In the genomic region with DNA sequence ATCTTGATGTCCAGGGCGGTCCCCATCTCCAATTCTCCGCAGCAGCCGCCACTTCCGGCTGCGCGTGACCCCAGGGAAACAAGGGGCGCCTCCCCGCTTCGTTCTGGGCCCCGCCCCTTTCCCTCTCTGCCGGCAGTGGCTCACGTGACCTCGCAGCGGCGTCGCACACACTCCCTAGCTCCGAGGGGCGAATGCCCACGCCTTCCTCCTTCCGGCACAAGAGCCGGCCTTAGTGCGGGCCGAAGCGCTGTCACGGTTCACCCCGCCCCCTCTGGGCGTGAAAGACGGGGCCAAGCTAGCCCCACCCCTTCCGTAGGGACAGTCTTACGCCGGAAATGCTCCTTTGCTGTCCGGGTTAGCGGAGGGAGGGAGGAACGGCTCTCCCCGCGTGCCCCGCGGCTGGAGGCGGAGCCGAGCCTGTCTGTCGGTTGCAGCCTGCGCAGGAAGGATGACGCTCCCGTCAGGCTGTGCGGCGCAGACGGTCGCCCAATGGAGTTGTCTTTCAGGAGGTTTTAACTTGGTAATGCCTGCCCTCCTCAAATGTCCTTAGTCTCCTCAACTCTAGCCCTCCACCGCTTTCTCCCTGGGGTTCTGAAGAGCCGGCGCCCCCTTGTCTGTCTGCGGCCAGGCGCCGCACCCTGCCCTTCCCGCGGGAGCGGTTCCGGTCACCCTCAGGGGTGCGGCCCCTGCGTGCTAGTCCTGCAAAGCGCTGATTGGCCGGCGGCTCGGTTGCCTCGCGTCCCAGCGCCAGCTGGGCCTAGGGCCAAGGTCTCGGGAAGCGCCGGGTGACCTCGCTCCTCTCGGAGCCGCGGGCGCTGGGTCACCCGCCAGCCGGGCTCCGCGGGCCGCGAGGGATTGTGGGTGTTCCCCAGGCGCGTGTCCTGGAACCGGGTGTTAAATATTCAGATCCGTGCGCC, we compare ENCODE assay signal across 8 cellular contexts. TPM values are rescaled to one million over a fixed set of nuclear protein-coding genes. Genes with fewer than 3 reads are reported as not detected.
A peak's percentile ranks its signal among the peaks of the same experiment; 100 is the strongest.
DNase-seq lines count a peak whose midpoint lies in the region; ATAC-seq and TF ChIP-seq lines count a peak whose summit lies in the region.

Gene VPS26C (minus strand): TSS at position 66 of the 917 bp plus-strand sequence. CDS start 40 bp downstream, at position 26.

- TF ChIP-seq CTCF in AG04449 (IDR thresholded peaks at IDR 0.05; ENCODE audit: insufficient read depth, low read length, missing control alignments) (no peak), WTC11 (IDR thresholded peaks at IDR 0.05) (no peak), cardiac fibroblast (IDR thresholded peaks at IDR 0.05; ENCODE audit: low read depth, low read length) (no peak), smooth muscle cell (IDR thresholded peaks at IDR 0.05; ENCODE audit: borderline replicate concordance, insufficient read depth, poor library complexity, severe bottlenecking) (no peak)

- H3K27me3 Mint-ChIP-seq in WTC11 (ENCODE audit: low read depth) = no peaks in the 10 kb centered on the region

- H3K36me3 ChIP-seq in smooth muscle cell (ENCODE audit: low read depth) = no peaks in the 10 kb centered on the region

- peaks cover 6% of the 10 kb centered on the region for H3F3A ChIP-seq in smooth muscle cell (ENCODE audit: low read depth)

- H3K9me3 Mint-ChIP-seq in WTC11 = peaks cover 15% of the 10 kb centered on the region

- H3K4me1 Mint-ChIP-seq in WTC11 = peaks cover 42% of the 10 kb centered on the region

- no peaks in the 10 kb centered on the region for H3K27me3 ChIP-seq in smooth muscle cell (ENCODE audit: low read depth)

- peaks cover 7% of the 10 kb centered on the region for H3K4me1 ChIP-seq in smooth muscle cell (ENCODE audit: low read depth)

- H3K36me3 Mint-ChIP-seq in WTC11 = peaks cover 4% of the 10 kb centered on the region

- peaks cover 43% of the 10 kb centered on the region for H3K79me2 ChIP-seq in smooth muscle cell (ENCODE audit: low read depth)

- peak; percentile 93 for ATAC-seq in GM18909 (IDR thresholded peaks at IDR 0.05; ENCODE audit: poor library complexity, unreplicated experiment)
- peak; percentile 91 for ATAC-seq in HG03175 (IDR thresholded peaks at IDR 0.05; ENCODE audit: unreplicated experiment)
- peak; percentile 90 for ATAC-seq in WTC11

- H4K20me1 ChIP-seq in smooth muscle cell (ENCODE audit: low read depth) = peaks cover 7% of the 10 kb centered on the region

- H3K4me2 ChIP-seq in smooth muscle cell = peak within 1 kb of the TSS; percentile 95

- peak within 1 kb of the TSS; percentile 90 for H3K4me3 ChIP-seq in AG04449 (ENCODE audit: low read depth, low read length)
- H3K4me3 ChIP-seq in cardiac fibroblast (replicated peaks in 1 of 2; ENCODE audit: low read depth in 2 of 2, low read length in 2 of 2) = peak within 1 kb of the TSS; percentile 65 to 86
- H3K4me3 ChIP-seq in smooth muscle cell = peak within 1 kb of the TSS; percentile 71

- peak within 1 kb of the TSS; percentile 95 for H3K9ac ChIP-seq in smooth muscle cell (ENCODE audit: low read depth)

- peak within 1 kb of the TSS; percentile 76 for H2AFZ ChIP-seq in smooth muscle cell (ENCODE audit: low read depth)

- CTCF ChIA-PET in AG04449 (lab: Yijun Ruan, JAX) (interaction anchor here (1.2 to 1.3 kb wide), 2 partner anchors 11 to 296 kb away, joined by 4 read pairs; no protein-coding TSS in a partner anchor), WTC11 (lab: Charles Lee) (interaction anchor here (0.9 to 1.6 kb wide), 7 partner anchors 98 to 445 kb away, joined by 3 to 4 read pairs (median 3); no protein-coding TSS in a partner anchor)

- no peaks in the 10 kb centered on the region for H3K9me3 ChIP-seq in smooth muscle cell (replicated peaks; ENCODE audit: low read depth)

- POLR2A ChIA-PET in AG04449 (lab: Yijun Ruan, JAX) = interaction anchor here (0.6 to 2.3 kb wide), 12 partner anchors 10 to 297 kb away, joined by 3 to 11 read pairs (median 4); partner anchors contain the start of gene DYRK1A
- POLR2A ChIA-PET in WTC11 (lab: Charles Lee) = interaction anchor here (0.7 to 2.4 kb wide), 10 partner anchors 10 to 359 kb away, joined by 3 to 15 read pairs (median 4); partner anchors contain the start of gene DYRK1A

- WGBS in smooth muscle cell (ENCODE audit: low lambda C conversion rate) = under 1% methylated on average over 85 of the region's 86 CpGs

- peak within 1 kb of the TSS; percentile 99 for H3K27ac Mint-ChIP-seq in WTC11

- DNase-seq in AG04449 (ENCODE audit: low read depth, low spot score) (peak; percentile 97), NCI-H226 (peak; percentile 99), WTC11 (ENCODE audit: low spot score) (peak; percentile 98), cardiac fibroblast (ENCODE audit: low read depth in 2 of 2) (peak; percentile 99 to 100), iPS-NIHi7 (ENCODE audit: extremely low spot score) (peak; percentile 91), smooth muscle cell (lab: John Stamatoyannopoulos, UW; ENCODE audit: unreplicated experiment) (peak; percentile 96)

- peak within 1 kb of the TSS; percentile 98 for H3K27ac ChIP-seq in smooth muscle cell (ENCODE audit: low read depth)

- peak within 1 kb of the TSS; percentile 93 for H3K4me3 Mint-ChIP-seq in WTC11

TF ChIP-seq in WTC11, 78 proteins besides CTCF, POLR2A, EP300 and RAD21 (continues in another document):
- TF ChIP-seq TCF7 (CRISPR knock-in tag; IDR thresholded peaks at IDR 0.05; ENCODE audit: low read depth) (peak; percentile 79; the same call in 1 of the 2 replicates), NFYB (CRISPR knock-in tag; conservative IDR thresholded peaks at IDR 0.05; ENCODE audit: low read depth) (0 out of 2 replicates have a peak, but pooled peaks have one; percentile 42), USF1 (CRISPR knock-in tag; IDR thresholded peaks at IDR 0.05) (peak; percentile 97), AR (CRISPR knock-in tag; IDR thresholded peaks at IDR 0.05) (no peak), TEAD1 (CRISPR knock-in tag; IDR thresholded peaks at IDR 0.05) (peak; percentile 69), FOXP1 (CRISPR knock-in tag; IDR thresholded peaks at IDR 0.05; ENCODE audit: borderline replicate concordance) (0 out of 2 replicates have a peak, but pooled peaks have one; percentile 51), SP1 (CRISPR knock-in tag; conservative IDR thresholded peaks at IDR 0.05) (peak; percentile 95), KAT7 (CRISPR knock-in tag; IDR thresholded peaks at IDR 0.05; ENCODE audit: borderline replicate concordance) (0 out of 2 replicates have a peak, but pooled peaks have one; percentile 64), SMAD3 (CRISPR knock-in tag; IDR thresholded peaks at IDR 0.05; ENCODE audit: borderline replicate concordance) (peak; percentile 63; the same call in 1 of the 2 replicates), MAX (CRISPR knock-in tag; IDR thresholded peaks at IDR 0.05) (peak; percentile 84), ZNF232 (CRISPR knock-in tag; IDR thresholded peaks at IDR 0.05) (peak; percentile 63; the same call in 1 of the 2 replicates), RORB (CRISPR knock-in tag; IDR thresholded peaks at IDR 0.05) (no peak)
- TF ChIP-seq, protein P1, sequence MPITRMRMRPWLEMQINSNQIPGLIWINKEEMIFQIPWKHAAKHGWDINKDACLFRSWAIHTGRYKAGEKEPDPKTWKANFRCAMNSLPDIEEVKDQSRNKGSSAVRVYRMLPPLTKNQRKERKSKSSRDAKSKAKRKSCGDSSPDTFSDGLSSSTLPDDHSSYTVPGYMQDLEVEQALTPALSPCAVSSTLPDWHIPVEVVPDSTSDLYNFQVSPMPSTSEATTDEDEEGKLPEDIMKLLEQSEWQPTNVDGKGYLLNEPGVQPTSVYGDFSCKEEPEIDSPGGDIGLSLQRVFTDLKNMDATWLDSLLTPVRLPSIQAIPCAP (CRISPR knock-in tag; IDR thresholded peaks at IDR 0.05) = no peak
- TF ChIP-seq, protein P2, sequence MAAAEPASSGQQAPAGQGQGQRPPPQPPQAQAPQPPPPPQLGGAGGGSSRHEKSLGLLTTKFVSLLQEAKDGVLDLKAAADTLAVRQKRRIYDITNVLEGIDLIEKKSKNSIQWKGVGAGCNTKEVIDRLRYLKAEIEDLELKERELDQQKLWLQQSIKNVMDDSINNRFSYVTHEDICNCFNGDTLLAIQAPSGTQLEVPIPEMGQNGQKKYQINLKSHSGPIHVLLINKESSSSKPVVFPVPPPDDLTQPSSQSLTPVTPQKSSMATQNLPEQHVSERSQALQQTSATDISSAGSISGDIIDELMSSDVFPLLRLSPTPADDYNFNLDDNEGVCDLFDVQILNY (CRISPR knock-in tag; IDR thresholded peaks at IDR 0.05) = peak; percentile 86; the same call in 1 of the 2 replicates

RNA-seq across cellular contexts. Expression of gene VPS26C, which starts in this region (rescaled TPM):
- total RNA-seq in WTC11 (2021) = 55.0 to 62.8 TPM (median 56.7 TPM) in 3 replicates
- total RNA-seq in smooth muscle cell = 50.3 and 64.8 TPM in 2 replicates
- 31.7 and 35.4 TPM in 2 replicates for polyA plus RNA-seq in smooth muscle cell

Comparison
In these comparisons a context has a peak if more than half of its experiments do, and no peak if none do; other contexts are left out.
1. Peak in every context shown above with its lines: DNase-seq, ATAC-seq, H3K4me3 ChIP-seq and H3K27ac ChIP-seq.